Comparison of ENCODE assay signal across 11 cellular contexts in genomic region chr22:38033522-38034277, GRCh38. TPM values are rescaled to one million over a fixed set of nuclear protein-coding genes. Genes with fewer than 3 reads are reported as not detected.
DNase-seq lines count a peak whose midpoint lies in the region; ATAC-seq and TF ChIP-seq lines count a peak whose summit lies in the region.
"Had no signal": no experiment of that assay in that cellular context is flagged by ENCODE, and none has a peak within 500 bp of the region (broad histone marks: within the 10 kb centered on the region; RNA-seq: fewer than 3 reads in every experiment).

No MANE protein-coding gene starts in this region.

- H3K27me3 ChIP-seq in ectodermal cell (ENCODE audit: control insufficient read depth, insufficient read depth, low read length, poor library complexity, severe bottlenecking) = no peaks in the 10 kb centered on the region
- no peaks in the 10 kb centered on the region for H3K27me3 ChIP-seq in thyroid gland

- no peaks in the 10 kb centered on the region for H3K9me3 ChIP-seq in ectodermal cell (ENCODE audit: control insufficient read depth, low read length)
- no peaks in the 10 kb centered on the region for H3K9me3 ChIP-seq in thyroid gland

- H3K36me3 ChIP-seq in ectodermal cell (ENCODE audit: control insufficient read depth, insufficient read depth, low read length) (no peaks in the 10 kb centered on the region), thyroid gland (no peaks in the 10 kb centered on the region)

- no peak overlapping the region for H3K4me3 ChIP-seq in ectodermal cell (ENCODE audit: insufficient read depth, low read depth, low read length)
- H3K4me3 ChIP-seq in thyroid gland (replicated peaks in 1 of 3) = no peak overlapping the region

- TF ChIP-seq POLR2A in thyroid gland (IDR thresholded peaks at IDR 0.05) = no peak

- H3K4me1 ChIP-seq in ectodermal cell (ENCODE audit: control insufficient read depth, insufficient read depth, low read length) = peaks cover 46% of the 10 kb centered on the region
- H3K4me1 ChIP-seq in thyroid gland = peaks cover 46 to 58% of the 10 kb centered on the region in 2 donors

- intact Hi-C loops in thyroid gland (cut with DNase I) = no loop called here

- H3K27ac ChIP-seq in ectodermal cell (ENCODE audit: insufficient read depth, low read depth, low read length, poor library complexity, severe bottlenecking) (peak overlapping the region; percentile 67), thyroid gland (peak overlapping the region; percentile 85 to 95 (median 92))

- DNase-seq in NCI-H2171 (lab: John Stamatoyannopoulos, UW) = peak; percentile 49
- peak; percentile 57 for DNase-seq in middle frontal gyrus (ENCODE audit: extremely low spot score, low spot score)
- peak; percentile 85 to 87 for DNase-seq in thyroid gland
- DNase-seq in effector CD8-positive, alpha-beta T cell (lab: John Stamatoyannopoulos, UW) = no peak
- DNase-seq in NCI-H526 treated with DMSO at 0.1 percent for 48 hours (lab: John Stamatoyannopoulos, UW) = no peak
- DNase-seq in COR-L47 (lab: John Stamatoyannopoulos, UW) = no peak
- DNase-seq: activated naive CD4-positive, alpha-beta T cell treated with anti-CD3 and anti-CD28 coated beads for 36 hours had no signal

- TF ChIP-seq CTCF in thyroid gland (IDR thresholded peaks at IDR 0.05) = no peak

- ATAC-seq in GM18519 (IDR thresholded peaks at IDR 0.05; ENCODE audit: low FRiP score, unreplicated experiment) = no peak

- 85 to 87% methylated on average over 27 of the region's 27 CpGs for WGBS in ectodermal cell, 2 experiments
- 35 to 45% methylated on average over 20 to 23 of the region's 27 CpGs for WGBS in thyroid gland, 2 donors

RNA-seq across cellular contexts. Expression of gene PICK1, which starts 23.5 kb away (rescaled TPM):
- 29.4 TPM for polyA plus RNA-seq in ectodermal cell (2013, experiment 1 of 4)
- polyA plus RNA-seq in ectodermal cell (2013, experiment 2 of 4) = 30.9 TPM
- 20.3 TPM for polyA plus RNA-seq in ectodermal cell (2013, experiment 3 of 4)
- 23.2 TPM for polyA plus RNA-seq in ectodermal cell (2013, experiment 4 of 4)
- 10 to 100 TPM; 52.2 to 81.4 (median 57.5) TPM for total RNA-seq in thyroid gland

RNA-seq across cellular contexts. Expression of gene SOX10, which starts 49.3 kb away (rescaled TPM):
- 18.7 TPM for polyA plus RNA-seq in ectodermal cell (2013, experiment 1 of 4)
- 23.0 TPM for polyA plus RNA-seq in ectodermal cell (2013, experiment 2 of 4)
- 24.9 TPM for polyA plus RNA-seq in ectodermal cell (2013, experiment 3 of 4)
- 31.6 TPM for polyA plus RNA-seq in ectodermal cell (2013, experiment 4 of 4)
- total RNA-seq in thyroid gland = under 1 TPM in 1 of 4 donors, not detected in 3; 0.34 TPM
- total RNA-seq: activated naive CD4-positive, alpha-beta T cell treated with anti-CD3 and anti-CD28 coated beads for 36 hours; glomerular endothelial cell; T-helper 2 cell treated with Interferon-gamma antibody and Interleukin-4, amounts not matched to agents 100 ng/mL and 5 ng/mL, for 36 hours had no signal

RNA-seq across cellular contexts. Expression of gene SLC16A8, which starts 50.3 kb away (rescaled TPM):
- polyA plus RNA-seq in ectodermal cell (2013, experiment 1 of 4) = 0.31 TPM
- polyA plus RNA-seq in ectodermal cell (2013, experiment 2 of 4) = 1.5 TPM
- 0.96 TPM for polyA plus RNA-seq in ectodermal cell (2013, experiment 3 of 4)
- polyA plus RNA-seq in ectodermal cell (2013, experiment 4 of 4) = 0.45 TPM
- 1 to 10 TPM in 1 of 4 donors, under 1 TPM in 1, not detected in 2; 0.88 to 1.0 TPM for total RNA-seq in thyroid gland
- total RNA-seq: activated naive CD4-positive, alpha-beta T cell treated with anti-CD3 and anti-CD28 coated beads for 36 hours; glomerular endothelial cell; T-helper 2 cell treated with Interferon-gamma antibody and Interleukin-4, amounts not matched to agents 100 ng/mL and 5 ng/mL, for 36 hours had no signal

Comparison
In these comparisons a context has a peak if more than half of its experiments do, and no peak if none do; other contexts are left out.
1. DNase-seq: peak in NCI-H2171 (single experiment), middle frontal gyrus (single experiment) and thyroid gland (2 of 2); none in effector CD8-positive, alpha-beta T cell (single experiment), NCI-H526 treated with DMSO at 0.1 percent for 48 hours (single experiment) and COR-L47 (single experiment).